10 cellular contexts compared by ENCODE assay signal in genomic region chr13:32731576-32731975, GRCh38.
A peak's percentile ranks its signal among the peaks of the same experiment; 100 is the strongest.
DNase-seq lines count a peak whose midpoint lies in the region; ATAC-seq and TF ChIP-seq lines count a peak whose summit lies in the region.
"Had no signal": no experiment of that assay in that cellular context is flagged by ENCODE, and none has a peak within 500 bp of the region (broad histone marks: within the 10 kb centered on the region; RNA-seq: fewer than 3 reads in every experiment).

No MANE protein-coding gene starts in this region.

- peak; percentile 55 to 75 for ATAC-seq in activated naive CD4-positive, alpha-beta T cell treated with anti-CD3 and anti-CD28 coated beads, Interleukin-2, amount 50 U/mL, for 72 hours
- peak; percentile 89 for ATAC-seq in stimulated activated naive CD8-positive, alpha-beta T cell treated with anti-CD3 and anti-CD28 coated beads, Interleukin-15, Interleukin-2, amounts not matched to agents 100 U/mL and 50 U/mL, for 24 hours

- CTCF ChIA-PET in activated CD4-positive, alpha-beta memory T cell treated with anti-CD3 and anti-CD28 coated beads for 36 hours (lab: Charles Lee), result no interaction called here

- no peak for TF ChIP-seq CTCF in fibroblast of mammary gland (conservative IDR thresholded peaks at IDR 0.05; ENCODE audit: control insufficient read depth, insufficient read depth, low read depth, low read length)

- intact Hi-C loops in activated CD4-positive, alpha-beta memory T cell treated with anti-CD3 and anti-CD28 coated beads for 36 hours (cut with micrococcal nuclease), result loop anchor here (10.0 kb wide), 1 partner anchor 883 kb away; no protein-coding TSS in a partner anchor

- H3K27me3 Mint-ChIP-seq in activated CD4-positive, alpha-beta memory T cell treated with anti-CD3 and anti-CD28 coated beads for 36 hours, result no peaks in the 10 kb centered on the region

- H3K9me3 Mint-ChIP-seq in activated naive CD4-positive, alpha-beta T cell treated with anti-CD3 and anti-CD28 coated beads, Interleukin-2, amount 50 U/mL, for 72 hours, result peaks cover 0 to 4% of the 10 kb centered on the region in 2 donors
- H3K9me3 Mint-ChIP-seq in activated CD4-positive, alpha-beta memory T cell treated with anti-CD3 and anti-CD28 coated beads for 36 hours, result peaks cover 12% of the 10 kb centered on the region

- peaks cover 0 to 27% of the 10 kb centered on the region in 2 donors for H3K36me3 Mint-ChIP-seq in activated naive CD4-positive, alpha-beta T cell treated with anti-CD3 and anti-CD28 coated beads, Interleukin-2, amount 50 U/mL, for 72 hours
- H3K36me3 Mint-ChIP-seq in activated CD4-positive, alpha-beta memory T cell treated with anti-CD3 and anti-CD28 coated beads for 36 hours, result peaks cover 21% of the 10 kb centered on the region

- no peak overlapping the region for H3K4me3 ChIP-seq in fibroblast of mammary gland (ENCODE audit: control insufficient read depth, low read depth, low read length)

- no peak for DNase-seq in activated naive CD4-positive, alpha-beta T cell treated with anti-CD3 and anti-CD28 coated beads, Interleukin-2, amount 50 U/mL, for 72 hours (ENCODE audit: low spot score in 2 of 2)
- DNase-seq in activated naive CD4-positive, alpha-beta T cell (lab: John Stamatoyannopoulos, UW), result no peak
- peak; percentile 14 for DNase-seq in activated CD4-positive, alpha-beta memory T cell treated with anti-CD3 and anti-CD28 coated beads for 36 hours
- DNase-seq in fibroblast of mammary gland (ENCODE audit: low read depth) (peak; percentile 51), T-helper 9 cell (no peak), mesenteric fat pad (ENCODE audit: low spot score) (no peak), cerebellar nuclear complex (lab: John Stamatoyannopoulos, UW) (no peak)
- DNase-seq in stimulated activated naive CD8-positive, alpha-beta T cell treated with anti-CD3 and anti-CD28 coated beads, Interleukin-15, Interleukin-2, amounts not matched to agents 100 U/mL and 50 U/mL, for 24 hours, result peak; percentile 6
- DNase-seq: NCI-H526, T-helper 2 cell had no signal

- no peak overlapping the region for H3K4me3 Mint-ChIP-seq in activated CD4-positive, alpha-beta memory T cell treated with anti-CD3 and anti-CD28 coated beads for 36 hours

- H3K4me1 Mint-ChIP-seq in activated CD4-positive, alpha-beta memory T cell treated with anti-CD3 and anti-CD28 coated beads for 36 hours (ENCODE audit: low read depth), result peaks cover 41% of the 10 kb centered on the region

- POLR2A ChIA-PET in activated CD4-positive, alpha-beta memory T cell treated with anti-CD3 and anti-CD28 coated beads for 36 hours (lab: Charles Lee), result no interaction called here

- peak overlapping the region; percentile 51 to 64 for H3K27ac Mint-ChIP-seq in activated naive CD4-positive, alpha-beta T cell treated with anti-CD3 and anti-CD28 coated beads, Interleukin-2, amount 50 U/mL, for 72 hours
- H3K27ac Mint-ChIP-seq in activated CD4-positive, alpha-beta memory T cell treated with anti-CD3 and anti-CD28 coated beads for 36 hours, result peak overlapping the region; percentile 35

Comparison
In these comparisons a context has a peak if more than half of its experiments do, and no peak if none do; other contexts are left out.
1. DNase-seq: peak in activated CD4-positive, alpha-beta memory T cell treated with anti-CD3 and anti-CD28 coated beads for 36 hours (single experiment), fibroblast of mammary gland (single experiment) and stimulated activated naive CD8-positive, alpha-beta T cell treated with anti-CD3 and anti-CD28 coated beads, Interleukin-15, Interleukin-2, amounts not matched to agents 100 U/mL and 50 U/mL, for 24 hours (single experiment); none in activated naive CD4-positive, alpha-beta T cell treated with anti-CD3 and anti-CD28 coated beads, Interleukin-2, amount 50 U/mL, for 72 hours (0 of 2), activated naive CD4-positive, alpha-beta T cell (0 of 4), T-helper 9 cell (single experiment), mesenteric fat pad (single experiment) and cerebellar nuclear complex (0 of 2).